In genomic region chr12:67827820-67828383, GRCh38 we compare ENCODE assay signal across 8 cellular contexts.
A peak's percentile ranks its signal among the peaks of the same experiment; 100 is the strongest.
DNase-seq lines count a peak whose midpoint lies in the region; ATAC-seq, FAIRE-seq and TF ChIP-seq lines count a peak whose summit lies in the region.

No MANE protein-coding gene starts in this region.

- no peak for TF ChIP-seq POLR2A in erythroblast (IDR thresholded peaks at IDR 0.05; ENCODE audit: low read length)

- H3K27ac ChIP-seq in keratinocyte (ENCODE audit: control insufficient read depth, insufficient read depth, low read length): peak overlapping the region; percentile 84

- H3K4me1 ChIP-seq in keratinocyte (ENCODE audit: control insufficient read depth, extremely low read depth, insufficient read depth, low read length): peaks cover 16% of the 10 kb centered on the region
- peaks cover 5% of the 10 kb centered on the region for H3K4me1 ChIP-seq in HAP-1

- peak overlapping the region; percentile 72 for H3K9ac ChIP-seq in keratinocyte (ENCODE audit: control insufficient read depth, extremely low read depth, insufficient read depth, low read length)

- dilution Hi-C loops in keratinocyte (cut with MboI; ENCODE audit: extremely low pct_ligation_motif_present, low sequenced_read_pairs): no loop called here

- no peaks in the 10 kb centered on the region for H3K79me2 ChIP-seq in keratinocyte (ENCODE audit: control insufficient read depth, insufficient read depth, low read length)

- TF ChIP-seq CTCF in keratinocyte (optimal IDR thresholded peaks at IDR 0.05 in 1 of 3, IDR thresholded peaks at IDR 0.05 in 1 of 3, conservative IDR thresholded peaks at IDR 0.05 in 1 of 3; ENCODE audit: extremely low read depth in 1 of 3, insufficient read depth in 2 of 3, low read length in 3 of 3): no peak

- no peak overlapping the region for H3K27ac Mint-ChIP-seq in IgD-negative memory B cell

- peaks cover 11 to 17% (median 14%) of the 10 kb centered on the region in 3 donors for H3K4me1 Mint-ChIP-seq in IgD-negative memory B cell

- H3K9me1 ChIP-seq in keratinocyte (ENCODE audit: control insufficient read depth, extremely low read depth, insufficient read depth, low read length): no peaks in the 10 kb centered on the region

- DNase-seq in amniotic stem cell (lab: John Stamatoyannopoulos, UW): peak; percentile 87
- peak; percentile 65 for DNase-seq in keratinocyte (ENCODE audit: low read depth, low spot score)
- DNase-seq in stimulated activated CD4-positive, alpha-beta T cell treated with anti-CD3 and anti-CD28 coated beads, Interleukin-2, amount 100 ng/mL, for 4 hours (ENCODE audit: low read depth): peak; percentile 25
- DNase-seq in HAP-1 (ENCODE audit: low spot score in 2 of 2): no peak
- DNase-seq in erythroblast (lab: John Stamatoyannopoulos, UW): no peak

- peaks cover 0 to 4% (median 2%) of the 10 kb centered on the region in 3 donors for H3K9me3 Mint-ChIP-seq in IgD-negative memory B cell

- peak overlapping the region in 3 of 4 donors; percentile 39 to 79 (median 74) for H3K4me3 Mint-ChIP-seq in IgD-negative memory B cell

- H3K27me3 Mint-ChIP-seq in IgD-negative memory B cell: no peaks in the 10 kb centered on the region

- peak; percentile 96 for FAIRE-seq in keratinocyte (lab: Jason Lieb, UNC)

- H3K9me3 ChIP-seq in keratinocyte (ENCODE audit: control insufficient read depth, low read depth, low read length): no peaks in the 10 kb centered on the region
- H3K9me3 ChIP-seq in HAP-1: no peaks in the 10 kb centered on the region

- H3K36me3 ChIP-seq in keratinocyte (ENCODE audit: control insufficient read depth in 2 of 2, extremely low read depth in 1 of 2, insufficient read depth in 2 of 2, low read length in 2 of 2) (no peaks in the 10 kb centered on the region), HAP-1 (replicated peaks) (no peaks in the 10 kb centered on the region)

- H3K4me3 ChIP-seq in keratinocyte (ENCODE audit: control insufficient read depth in 2 of 3, extremely low read depth in 1 of 3, insufficient read depth in 2 of 3, low read depth in 1 of 3, low read length in 3 of 3) (peak overlapping the region in 2 of 3 experiments; percentile 45 to 62), HAP-1 (no peak overlapping the region)

- in situ Hi-C loops in HAP-1 (cut with MboI; ENCODE audit: low sequenced_read_pairs): no loop called here

- no peaks in the 10 kb centered on the region for H4K20me1 ChIP-seq in keratinocyte (ENCODE audit: control insufficient read depth, extremely low read depth, insufficient read depth, low read length)

- ATAC-seq in GM19023 (IDR thresholded peaks at IDR 0.05; ENCODE audit: unreplicated experiment): peak; percentile 70
- no peak for ATAC-seq in HG03571 (IDR thresholded peaks at IDR 0.05; ENCODE audit: unreplicated experiment)

- peak overlapping the region; percentile 62 for H2AFZ ChIP-seq in keratinocyte (ENCODE audit: control insufficient read depth, low read length)

- no peaks in the 10 kb centered on the region for H3K36me3 Mint-ChIP-seq in IgD-negative memory B cell

- H3K27me3 ChIP-seq in keratinocyte (ENCODE audit: control insufficient read depth, extremely low read depth, insufficient read depth, low read length): no peaks in the 10 kb centered on the region
- no peaks in the 10 kb centered on the region for H3K27me3 ChIP-seq in HAP-1 (ENCODE audit: low read depth)

- H3K4me2 ChIP-seq in keratinocyte (ENCODE audit: control insufficient read depth, extremely low read depth, insufficient read depth, low read depth, low read length): peak overlapping the region; percentile 94

Comparison
In these comparisons a context has a peak if more than half of its experiments do, and no peak if none do; other contexts are left out.
1. DNase-seq: peak in amniotic stem cell (single experiment), keratinocyte (single experiment) and stimulated activated CD4-positive, alpha-beta T cell treated with anti-CD3 and anti-CD28 coated beads, Interleukin-2, amount 100 ng/mL, for 4 hours (single experiment); none in HAP-1 (0 of 2) and erythroblast (0 of 2).